28 cellular contexts compared by ENCODE assay signal in genomic region chr3:73411545-73411944, GRCh38.
"Had no signal": no experiment of that assay in that cellular context is flagged by ENCODE, and none has a peak within 500 bp of the region (broad histone marks: within the 10 kb centered on the region; RNA-seq: fewer than 3 reads in every experiment).

No MANE protein-coding gene starts in this region.

- H3K27ac ChIP-seq: adrenal gland, colonic mucosa, epithelial cell of prostate, esophagus squamous epithelium had no signal

- DNase-seq: activated CD4-positive, alpha-beta memory T cell treated with anti-CD3 and anti-CD28 coated beads for 36 hours; activated CD4-positive, alpha-beta T cell treated with anti-CD3 and anti-CD28 coated beads for 36 hours; activated CD4-positive, alpha-beta T cell treated with anti-CD3 and anti-CD28 coated beads, Interleukin-2, amount 10 ng/mL, durations not matched to agents 24 days and 14 days; activated CD4-positive, CD25-positive, alpha-beta regulatory T cell; activated CD4-positive, CD25-positive, alpha-beta regulatory T cell treated with anti-CD3 and anti-CD28 coated beads, Interleukin-2, amount 50 U/mL, for 72 hours; activated CD8-positive, alpha-beta memory T cell treated with anti-CD3 and anti-CD28 coated beads, Interleukin-2, amount 10 ng/mL, durations not matched to agents 7 days and 5 days; activated CD8-positive, alpha-beta memory T cell treated with anti-CD3 and anti-CD28 coated beads, Interleukin-2, amount 50 U/mL, for 4 hours; activated CD8-positive, alpha-beta T cell treated with anti-CD3 and anti-CD28 coated beads, Interleukin-2, amount 10 ng/mL, durations not matched to agents 7 days and 5 days; activated effector memory CD4-positive, alpha-beta T cell treated with anti-CD3 and anti-CD28 coated beads, Interleukin-2, amount 50 U/mL, for 16 hours; activated naive CD4-positive, alpha-beta T cell treated with anti-CD3 and anti-CD28 coated beads for 36 hours; activated naive CD8-positive, alpha-beta T cell treated with anti-CD3 and anti-CD28 coated beads for 36 hours; activated naive CD8-positive, alpha-beta T cell treated with anti-CD3 and anti-CD28 coated beads, Interleukin-2, amount 50 U/mL, for 24 hours; activated T-cell treated with anti-CD3 and anti-CD28 coated beads, Interleukin-2, amount 50 U/mL, for 1 hour; activated T-cell treated with anti-CD3 and anti-CD28 coated beads, Interleukin-2, amount 50 U/mL, for 48 hours; adrenal gland; amygdala; aorta; central memory CD4-positive, alpha-beta T cell; cerebellar nuclear complex; colonic mucosa; effector CD8-positive, alpha-beta T cell; esophagus squamous epithelium; foreskin melanocyte; T-helper 2 cell had no signal

- H3K27me3 ChIP-seq: adrenal gland, breast epithelium, cardiac muscle cell, colonic mucosa, esophagus squamous epithelium, gastroesophageal sphincter had no signal

- H3K4me3 ChIP-seq: adrenal gland, breast epithelium, cardiac muscle cell, colonic mucosa, esophagus squamous epithelium, gastroesophageal sphincter had no signal

- H3K9me3 ChIP-seq: adrenal gland, breast epithelium, colonic mucosa, esophagus squamous epithelium, gastroesophageal sphincter had no signal

- H3K36me3 ChIP-seq: adrenal gland, breast epithelium, cardiac muscle cell, colonic mucosa, esophagus squamous epithelium, gastroesophageal sphincter had no signal

- H3K4me1 ChIP-seq: breast epithelium had no signal
